24 cellular contexts compared by ENCODE assay signal in the genomic region with DNA sequence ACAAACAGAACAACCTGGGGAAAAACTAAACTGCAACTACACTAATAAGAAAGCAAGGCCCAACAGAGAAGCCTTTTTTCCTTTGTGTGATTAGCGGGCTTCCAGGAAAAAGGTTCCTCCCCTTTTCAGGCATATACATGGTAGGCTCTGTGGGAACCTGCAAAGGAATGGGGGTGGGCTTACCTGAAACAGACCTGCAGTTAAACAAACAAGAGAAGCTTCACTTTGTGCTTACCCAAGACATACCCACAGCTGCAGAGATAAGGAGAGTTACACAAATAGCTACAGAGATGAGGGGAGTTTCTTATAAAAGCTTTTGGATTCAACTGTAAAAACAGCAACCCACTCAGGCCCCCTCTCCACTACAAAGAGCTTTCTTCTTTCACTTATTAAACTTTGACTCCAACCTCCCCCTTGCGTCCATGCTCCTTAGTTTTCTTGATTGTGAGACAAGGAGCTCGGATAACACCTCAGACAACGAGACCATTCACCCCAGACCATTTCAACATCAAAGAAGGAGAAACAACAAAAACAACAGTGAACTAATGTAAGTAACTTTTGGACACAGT. TPM values are rescaled to one million over a fixed set of nuclear protein-coding genes. Genes with fewer than 3 reads are reported as not detected.
DNase-seq lines count a peak whose midpoint lies in the region; ATAC-seq and TF ChIP-seq lines count a peak whose summit lies in the region.
"Had no signal": no experiment of that assay in that cellular context is flagged by ENCODE, and none has a peak within 500 bp of the region (broad histone marks: within the 10 kb centered on the region; RNA-seq: fewer than 3 reads in every experiment).

No MANE protein-coding gene starts in this region.

- TF ChIP-seq CTCF in natural killer cell (IDR thresholded peaks at IDR 0.05): no peak
- no peak for TF ChIP-seq CTCF in mesothelial cell of epicardium (IDR thresholded peaks at IDR 0.05; ENCODE audit: unreplicated experiment)
- TF ChIP-seq CTCF in BE2C (IDR thresholded peaks at IDR 0.05; ENCODE audit: low read depth, low read length): no peak
- no peak for TF ChIP-seq CTCF in chondrocyte (IDR thresholded peaks at IDR 0.05)
- no peak for TF ChIP-seq CTCF in thyroid gland (IDR thresholded peaks at IDR 0.05)

- no peak for TF ChIP-seq POLR2A in thyroid gland (IDR thresholded peaks at IDR 0.05)

- H3K36me3 ChIP-seq in BE2C: peaks cover 19% of the 10 kb centered on the region; the same call in 1 of the 2 replicates
- H3K36me3 ChIP-seq in thyroid gland: no peaks in the 10 kb centered on the region

- H3K4me3 Mint-ChIP-seq in natural killer cell: no peak overlapping the region
- H3K4me3 Mint-ChIP-seq in natural killer cell treated with Interleukin-12 subunit alpha and Interleukin-12 subunit beta and Interleukin-15 and Interleukin-18, amount 100 ng/mL, for 72 hours: no peak overlapping the region
- no peak overlapping the region for H3K4me3 Mint-ChIP-seq in activated T-helper 1 cell treated with anti-CD3 and anti-CD28 coated beads, Interleukin-12 subunit alpha, Interleukin-12 subunit beta, Interleukin-2, Interleukin-4 antibody, amounts not matched to agents 30 ng/mL and 10 ng/mL and 1 ng/mL, durations not matched to agents 14 hours and 24 hours and 36 hours
- H3K4me3 Mint-ChIP-seq in mesothelial cell of epicardium: no peak overlapping the region
- H3K4me3 Mint-ChIP-seq in chondrocyte (ENCODE audit: unreplicated experiment): no peak overlapping the region
- H3K4me3 Mint-ChIP-seq: activated CD4-positive, alpha-beta T cell treated with anti-CD3 and anti-CD28 coated beads for 36 hours; activated naive CD4-positive, alpha-beta T cell treated with anti-CD3 and anti-CD28 coated beads, Interleukin-2, amount 50 U/mL, for 24 hours; activated T-cell treated with anti-CD3 and anti-CD28 coated beads, Interleukin-2, amount 50 U/mL, for 4 hours; central memory CD8-positive, alpha-beta T cell; T-helper 1 cell treated with Interleukin-12 subunit alpha and Interleukin-12 subunit beta and Interleukin-4 antibody, amounts not matched to agents 30 μg/mL and 1 μg/mL, for 36 hours had no signal

- H3K36me3 Mint-ChIP-seq in natural killer cell (no peaks in the 10 kb centered on the region), mesothelial cell of epicardium (peaks cover 13% of the 10 kb centered on the region), chondrocyte (ENCODE audit: low read depth) (no peaks in the 10 kb centered on the region)
- H3K36me3 Mint-ChIP-seq in natural killer cell treated with Interleukin-12 subunit alpha and Interleukin-12 subunit beta and Interleukin-15 and Interleukin-18, amount 100 ng/mL, for 72 hours: peaks cover 4% of the 10 kb centered on the region
- peaks cover 8% of the 10 kb centered on the region for H3K36me3 Mint-ChIP-seq in activated T-helper 1 cell treated with anti-CD3 and anti-CD28 coated beads, Interleukin-12 subunit alpha, Interleukin-12 subunit beta, Interleukin-2, Interleukin-4 antibody, amounts not matched to agents 30 ng/mL and 10 ng/mL and 1 ng/mL, durations not matched to agents 14 hours and 24 hours and 36 hours (ENCODE audit: low read depth)

- DNase-seq in natural killer cell: no peak
- DNase-seq in natural killer cell treated with Interleukin-12 subunit alpha and Interleukin-12 subunit beta and Interleukin-15 and Interleukin-18, amount 100 ng/mL, for 72 hours (ENCODE audit: low spot score): no peak
- no peak for DNase-seq in activated T-helper 1 cell treated with anti-CD3 and anti-CD28 coated beads, Interleukin-12 subunit alpha, Interleukin-12 subunit beta, Interleukin-2, Interleukin-4 antibody, amounts not matched to agents 30 ng/mL and 10 ng/mL and 1 ng/mL, durations not matched to agents 14 hours and 24 hours and 36 hours (ENCODE audit: low spot score)
- DNase-seq in mesothelial cell of epicardium (ENCODE audit: low spot score in 2 of 2, unreplicated experiment in 2 of 2): no peak
- DNase-seq in DMS153 treated with DMSO at 0.1 percent for 48 hours (lab: John Stamatoyannopoulos, UW; ENCODE audit: unreplicated experiment): no peak
- no peak for DNase-seq in BE2C
- DNase-seq in chondrocyte (ENCODE audit: low spot score): no peak
- no peak for DNase-seq in thyroid gland
- DNase-seq: activated CD4-positive, alpha-beta T cell treated with anti-CD3 and anti-CD28 coated beads for 36 hours; activated T-cell treated with anti-CD3 and anti-CD28 coated beads, Interleukin-2, amount 50 U/mL, for 4 hours; dorsolateral prefrontal cortex; glutamatergic neuron; left cardiac atrium; mesenchymal stem cell; NCI-H2081; stomach; trophoblast cell had no signal

- H3K27ac ChIP-seq in thyroid gland: no peak overlapping the region
- H3K27ac ChIP-seq: dorsolateral prefrontal cortex, RWPE1, SK-N-MC, stomach had no signal

- H3K4me3 ChIP-seq in BE2C (ENCODE audit: low read depth, low read length) (no peak overlapping the region), thyroid gland (replicated peaks in 1 of 3) (no peak overlapping the region)
- H3K4me3 ChIP-seq: dorsolateral prefrontal cortex, SK-N-MC, stomach had no signal

- H3K27me3 Mint-ChIP-seq in natural killer cell (ENCODE audit: low read depth in 2 of 2): no peaks in the 10 kb centered on the region
- no peaks in the 10 kb centered on the region for H3K27me3 Mint-ChIP-seq in natural killer cell treated with Interleukin-12 subunit alpha and Interleukin-12 subunit beta and Interleukin-15 and Interleukin-18, amount 100 ng/mL, for 72 hours
- no peaks in the 10 kb centered on the region for H3K27me3 Mint-ChIP-seq in activated T-helper 1 cell treated with anti-CD3 and anti-CD28 coated beads, Interleukin-12 subunit alpha, Interleukin-12 subunit beta, Interleukin-2, Interleukin-4 antibody, amounts not matched to agents 30 ng/mL and 10 ng/mL and 1 ng/mL, durations not matched to agents 14 hours and 24 hours and 36 hours (ENCODE audit: insufficient read depth)
- H3K27me3 Mint-ChIP-seq in mesothelial cell of epicardium (ENCODE audit: low read depth): no peaks in the 10 kb centered on the region
- H3K27me3 Mint-ChIP-seq in chondrocyte (ENCODE audit: low read depth): no peaks in the 10 kb centered on the region
- H3K27me3 Mint-ChIP-seq: activated CD4-positive, alpha-beta T cell treated with anti-CD3 and anti-CD28 coated beads for 36 hours; activated naive CD4-positive, alpha-beta T cell treated with anti-CD3 and anti-CD28 coated beads, Interleukin-2, amount 50 U/mL, for 24 hours; central memory CD8-positive, alpha-beta T cell had no signal

- H3K27ac Mint-ChIP-seq in natural killer cell (peak overlapping the region; percentile 16 to 55), mesothelial cell of epicardium (peak overlapping the region; percentile 67), chondrocyte (ENCODE audit: unreplicated experiment) (no peak overlapping the region)
- no peak overlapping the region for H3K27ac Mint-ChIP-seq in natural killer cell treated with Interleukin-12 subunit alpha and Interleukin-12 subunit beta and Interleukin-15 and Interleukin-18, amount 100 ng/mL, for 72 hours
- peak overlapping the region; percentile 11 for H3K27ac Mint-ChIP-seq in activated T-helper 1 cell treated with anti-CD3 and anti-CD28 coated beads, Interleukin-12 subunit alpha, Interleukin-12 subunit beta, Interleukin-2, Interleukin-4 antibody, amounts not matched to agents 30 ng/mL and 10 ng/mL and 1 ng/mL, durations not matched to agents 14 hours and 24 hours and 36 hours
- H3K27ac Mint-ChIP-seq: activated CD4-positive, alpha-beta T cell treated with anti-CD3 and anti-CD28 coated beads for 36 hours; activated naive CD4-positive, alpha-beta T cell treated with anti-CD3 and anti-CD28 coated beads, Interleukin-2, amount 50 U/mL, for 24 hours; T-helper 1 cell treated with Interleukin-12 subunit alpha and Interleukin-12 subunit beta and Interleukin-4 antibody, amounts not matched to agents 30 μg/mL and 1 μg/mL, for 36 hours had no signal

- H3K9me3 Mint-ChIP-seq in natural killer cell (no peaks in the 10 kb centered on the region), mesothelial cell of epicardium (no peaks in the 10 kb centered on the region), chondrocyte (ENCODE audit: low read depth) (no peaks in the 10 kb centered on the region)
- no peaks in the 10 kb centered on the region for H3K9me3 Mint-ChIP-seq in natural killer cell treated with Interleukin-12 subunit alpha and Interleukin-12 subunit beta and Interleukin-15 and Interleukin-18, amount 100 ng/mL, for 72 hours
- H3K9me3 Mint-ChIP-seq in activated T-helper 1 cell treated with anti-CD3 and anti-CD28 coated beads, Interleukin-12 subunit alpha, Interleukin-12 subunit beta, Interleukin-2, Interleukin-4 antibody, amounts not matched to agents 30 ng/mL and 10 ng/mL and 1 ng/mL, durations not matched to agents 14 hours and 24 hours and 36 hours: no peaks in the 10 kb centered on the region
- H3K9me3 Mint-ChIP-seq: activated naive CD4-positive, alpha-beta T cell treated with anti-CD3 and anti-CD28 coated beads, Interleukin-2, amount 50 U/mL, for 24 hours; activated T-cell treated with anti-CD3 and anti-CD28 coated beads, Interleukin-2, amount 50 U/mL, for 4 hours; central memory CD8-positive, alpha-beta T cell; T-helper 1 cell treated with Interleukin-12 subunit alpha and Interleukin-12 subunit beta and Interleukin-4 antibody, amounts not matched to agents 30 μg/mL and 1 μg/mL, for 36 hours had no signal

- no peaks in the 10 kb centered on the region for H3K27me3 ChIP-seq in BE2C
- H3K27me3 ChIP-seq in thyroid gland: no peaks in the 10 kb centered on the region
- H3K27me3 ChIP-seq: dorsolateral prefrontal cortex, stomach had no signal

- H3K9me3 ChIP-seq in BE2C: no peaks in the 10 kb centered on the region
- H3K9me3 ChIP-seq in thyroid gland: no peaks in the 10 kb centered on the region
- H3K9me3 ChIP-seq: stomach had no signal

- peaks cover 9 to 12% of the 10 kb centered on the region in 2 donors for H3K4me1 Mint-ChIP-seq in natural killer cell
- H3K4me1 Mint-ChIP-seq in natural killer cell treated with Interleukin-12 subunit alpha and Interleukin-12 subunit beta and Interleukin-15 and Interleukin-18, amount 100 ng/mL, for 72 hours (ENCODE audit: low read depth in 2 of 2): peaks cover 5 to 7% of the 10 kb centered on the region in 2 donors
- H3K4me1 Mint-ChIP-seq in activated T-helper 1 cell treated with anti-CD3 and anti-CD28 coated beads, Interleukin-12 subunit alpha, Interleukin-12 subunit beta, Interleukin-2, Interleukin-4 antibody, amounts not matched to agents 30 ng/mL and 10 ng/mL and 1 ng/mL, durations not matched to agents 14 hours and 24 hours and 36 hours (ENCODE audit: low read depth): peaks cover 11% of the 10 kb centered on the region
- H3K4me1 Mint-ChIP-seq in mesothelial cell of epicardium: peaks cover 20% of the 10 kb centered on the region
- peaks cover 21% of the 10 kb centered on the region for H3K4me1 Mint-ChIP-seq in chondrocyte (ENCODE audit: low read depth)
- H3K4me1 Mint-ChIP-seq: central memory CD8-positive, alpha-beta T cell had no signal

- no peak for ATAC-seq in natural killer cell
- no peak for ATAC-seq in natural killer cell treated with Interleukin-12 subunit alpha and Interleukin-12 subunit beta and Interleukin-15 and Interleukin-18, amount 100 ng/mL, for 72 hours
- ATAC-seq: activated T-cell treated with anti-CD3 and anti-CD28 coated beads, Interleukin-2, amount 50 U/mL, for 4 hours; HCT116; left cardiac atrium; sciatic nerve had no signal

- 79 to 81% methylated on average over 4 of the region's 4 CpGs for WGBS in thyroid gland, 2 donors

- H3K4me1 ChIP-seq in BE2C (no peaks in the 10 kb centered on the region), thyroid gland (peaks cover 20 to 23% of the 10 kb centered on the region in 2 donors)

- intact Hi-C loops in natural killer cell (cut with micrococcal nuclease) (no loop called here), thyroid gland (cut with DNase I) (no loop called here)
- intact Hi-C loops in activated T-helper 1 cell treated with anti-CD3 and anti-CD28 coated beads, Interleukin-12 subunit alpha, Interleukin-12 subunit beta, Interleukin-2, Interleukin-4 antibody, amounts not matched to agents 30 ng/mL and 10 ng/mL and 1 ng/mL, durations not matched to agents 14 hours and 24 hours and 36 hours (cut with micrococcal nuclease): loop anchor here (10.0 kb wide), 2 partner anchors 677 to 1493 kb away; no protein-coding TSS in a partner anchor

RNA-seq across cellular contexts. Expression of gene RNF146, which starts 30.9 kb away (rescaled TPM):
- total RNA-seq in natural killer cell: 10 to 100 TPM; 23.0 to 34.8 (median 25.4) TPM
- total RNA-seq in natural killer cell treated with Interleukin-12 subunit alpha and Interleukin-12 subunit beta and Interleukin-15 and Interleukin-18, amount 100 ng/mL, for 72 hours: 10 to 100 TPM; 21.6 to 29.4 TPM
- 18.3 and 20.5 TPM in 2 replicates for total RNA-seq in activated T-helper 1 cell treated with anti-CD3 and anti-CD28 coated beads, Interleukin-12 subunit alpha, Interleukin-12 subunit beta, Interleukin-2, Interleukin-4 antibody, amounts not matched to agents 30 ng/mL and 10 ng/mL and 1 ng/mL, durations not matched to agents 14 hours and 24 hours and 36 hours
- 45.5 to 51.6 TPM (median 48.3 TPM) in 3 replicates for total RNA-seq in mesothelial cell of epicardium
- 36.0 TPM for polyA plus RNA-seq in BE2C (2012; ENCODE audit: insufficient read depth, insufficient read length, low read depth)
- total RNA-seq in chondrocyte: 48.1 to 62.8 TPM (median 49.4 TPM) in 3 replicates
- 100 to 1,000 TPM in 2 of 4 donors, 10 to 100 TPM in 2; 68.5 to 138 (median 94.6) TPM for total RNA-seq in thyroid gland

RNA-seq across cellular contexts. Expression of gene ECHDC1, which starts 45.8 kb away (rescaled TPM):
- total RNA-seq in natural killer cell (10 to 100 TPM; 18.7 to 35.1 (median 21.4) TPM), mesothelial cell of epicardium (50.4 to 52.8 TPM (median 51.5 TPM) in 3 replicates), chondrocyte (35.7 to 47.4 TPM (median 40.4 TPM) in 3 replicates), thyroid gland (100 to 1,000 TPM in 1 of 4 donors, 10 to 100 TPM in 3; 55.4 to 149 (median 71.5) TPM)
- 10 to 100 TPM; 52.2 to 60.6 TPM for total RNA-seq in natural killer cell treated with Interleukin-12 subunit alpha and Interleukin-12 subunit beta and Interleukin-15 and Interleukin-18, amount 100 ng/mL, for 72 hours
- total RNA-seq in activated T-helper 1 cell treated with anti-CD3 and anti-CD28 coated beads, Interleukin-12 subunit alpha, Interleukin-12 subunit beta, Interleukin-2, Interleukin-4 antibody, amounts not matched to agents 30 ng/mL and 10 ng/mL and 1 ng/mL, durations not matched to agents 14 hours and 24 hours and 36 hours: 57.4 and 61.8 TPM in 2 replicates
- polyA plus RNA-seq in BE2C (2012; ENCODE audit: insufficient read depth, insufficient read length, low read depth): 66.1 TPM

Comparison
In these comparisons a context has a peak if more than half of its experiments do, and no peak if none do; other contexts are left out.
1. H3K27ac Mint-ChIP-seq: peak in natural killer cell (2 of 2), activated T-helper 1 cell treated with anti-CD3 and anti-CD28 coated beads, Interleukin-12 subunit alpha, Interleukin-12 subunit beta, Interleukin-2, Interleukin-4 antibody, amounts not matched to agents 30 ng/mL and 10 ng/mL and 1 ng/mL, durations not matched to agents 14 hours and 24 hours and 36 hours (single experiment) and mesothelial cell of epicardium (single experiment); none in natural killer cell treated with Interleukin-12 subunit alpha and Interleukin-12 subunit beta and Interleukin-15 and Interleukin-18, amount 100 ng/mL, for 72 hours (0 of 2) and chondrocyte (single experiment).